In genomic region chr1:223531742-223532341, GRCh38 we compare ENCODE assay signal across 8 cellular contexts.
DNase-seq lines count a peak whose midpoint lies in the region; ATAC-seq lines count a peak whose summit lies in the region.

No MANE protein-coding gene starts in this region.

- H3K4me1 Mint-ChIP-seq in activated T-helper 1 cell treated with anti-CD3 and anti-CD28 coated beads, Interleukin-12 subunit alpha, Interleukin-12 subunit beta, Interleukin-2, Interleukin-4 antibody, amounts not matched to agents 30 ng/mL and 10 ng/mL and 1 ng/mL, durations not matched to agents 14 hours and 24 hours and 36 hours (ENCODE audit: low read depth), result no peaks in the 10 kb centered on the region

- H3K4me3 Mint-ChIP-seq in activated T-helper 1 cell treated with anti-CD3 and anti-CD28 coated beads, Interleukin-12 subunit alpha, Interleukin-12 subunit beta, Interleukin-2, Interleukin-4 antibody, amounts not matched to agents 30 ng/mL and 10 ng/mL and 1 ng/mL, durations not matched to agents 14 hours and 24 hours and 36 hours, result no peak overlapping the region

- H3K36me3 ChIP-seq in NT2/D1 (ENCODE audit: insufficient read depth, insufficient read length, low read length), result no peaks in the 10 kb centered on the region

- H3K27me3 ChIP-seq in NT2/D1 (ENCODE audit: insufficient read depth, insufficient read length), result no peaks in the 10 kb centered on the region

- no peaks in the 10 kb centered on the region for H3K9me3 Mint-ChIP-seq in activated T-helper 1 cell treated with anti-CD3 and anti-CD28 coated beads, Interleukin-12 subunit alpha, Interleukin-12 subunit beta, Interleukin-2, Interleukin-4 antibody, amounts not matched to agents 30 ng/mL and 10 ng/mL and 1 ng/mL, durations not matched to agents 14 hours and 24 hours and 36 hours

- peak; percentile 66 for ATAC-seq in HG03378 (IDR thresholded peaks at IDR 0.05; ENCODE audit: unreplicated experiment)
- ATAC-seq in GM18519 (IDR thresholded peaks at IDR 0.05; ENCODE audit: low FRiP score, unreplicated experiment), result no peak

- intact Hi-C loops in activated T-helper 1 cell treated with anti-CD3 and anti-CD28 coated beads, Interleukin-12 subunit alpha, Interleukin-12 subunit beta, Interleukin-2, Interleukin-4 antibody, amounts not matched to agents 30 ng/mL and 10 ng/mL and 1 ng/mL, durations not matched to agents 14 hours and 24 hours and 36 hours (cut with micrococcal nuclease), result no loop called here
- intact Hi-C loops in head of caudate nucleus (cut with DNase I), result loop anchor here (5.0 kb wide), 1 partner anchor 150 kb away; no protein-coding TSS in a partner anchor

- H3K9me3 ChIP-seq in NT2/D1 (ENCODE audit: insufficient read depth, low read length), result no peaks in the 10 kb centered on the region

- H3K27ac Mint-ChIP-seq in activated T-helper 1 cell treated with anti-CD3 and anti-CD28 coated beads, Interleukin-12 subunit alpha, Interleukin-12 subunit beta, Interleukin-2, Interleukin-4 antibody, amounts not matched to agents 30 ng/mL and 10 ng/mL and 1 ng/mL, durations not matched to agents 14 hours and 24 hours and 36 hours, result no peak overlapping the region

- no peaks in the 10 kb centered on the region for H3K36me3 Mint-ChIP-seq in activated T-helper 1 cell treated with anti-CD3 and anti-CD28 coated beads, Interleukin-12 subunit alpha, Interleukin-12 subunit beta, Interleukin-2, Interleukin-4 antibody, amounts not matched to agents 30 ng/mL and 10 ng/mL and 1 ng/mL, durations not matched to agents 14 hours and 24 hours and 36 hours (ENCODE audit: low read depth)

- peaks cover 13% of the 10 kb centered on the region for H3K27me3 Mint-ChIP-seq in activated T-helper 1 cell treated with anti-CD3 and anti-CD28 coated beads, Interleukin-12 subunit alpha, Interleukin-12 subunit beta, Interleukin-2, Interleukin-4 antibody, amounts not matched to agents 30 ng/mL and 10 ng/mL and 1 ng/mL, durations not matched to agents 14 hours and 24 hours and 36 hours (ENCODE audit: insufficient read depth)

- H3K4me3 ChIP-seq in NT2/D1 (ENCODE audit: insufficient read length, low read depth), result no peak overlapping the region

- no peaks in the 10 kb centered on the region for H3K4me1 ChIP-seq in NT2/D1 (ENCODE audit: insufficient read depth, insufficient read length)

- DNase-seq in NCI-H1436 (lab: John Stamatoyannopoulos, UW) (peak; percentile 77), NCI-H1436 treated with DMSO at 0.1 percent for 48 hours (lab: John Stamatoyannopoulos, UW) (no peak), NT2/D1 (ENCODE audit: low read depth, low spot score) (peak; percentile 66), head of caudate nucleus (peak; percentile 53 to 90 (median 80)), putamen (ENCODE audit: low spot score) (peak; percentile 36)
- peak; percentile 5 for DNase-seq in activated T-helper 1 cell treated with anti-CD3 and anti-CD28 coated beads, Interleukin-12 subunit alpha, Interleukin-12 subunit beta, Interleukin-2, Interleukin-4 antibody, amounts not matched to agents 30 ng/mL and 10 ng/mL and 1 ng/mL, durations not matched to agents 14 hours and 24 hours and 36 hours (ENCODE audit: low spot score)

- no peak overlapping the region for H3K9ac ChIP-seq in NT2/D1 (ENCODE audit: insufficient read length, low read depth)
